In the genomic region with DNA sequence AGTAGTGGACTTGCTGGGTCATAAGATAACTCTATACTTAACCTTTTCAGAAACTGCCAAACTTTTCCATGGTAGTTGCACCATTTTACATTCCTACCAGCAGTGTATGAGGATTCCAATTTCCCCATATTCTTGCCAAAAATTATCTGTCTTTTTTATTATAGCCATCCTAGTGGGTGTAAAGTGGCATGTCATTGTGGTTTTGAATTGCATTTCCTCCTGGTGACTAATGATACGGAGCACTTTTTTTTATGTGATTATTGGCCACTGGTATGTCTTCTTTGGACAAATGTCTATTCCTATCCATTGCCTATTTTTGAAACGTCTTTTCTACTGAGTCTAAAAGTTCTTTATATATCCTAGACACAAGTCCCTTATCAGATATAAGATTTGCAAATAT, we compare ENCODE assay signal across 9 cellular contexts. TPM values are rescaled to one million over a fixed set of nuclear protein-coding genes. Genes with fewer than 3 reads are reported as not detected.
DNase-seq lines count a peak whose midpoint lies in the region; ATAC-seq and TF ChIP-seq lines count a peak whose summit lies in the region.
"Had no signal": no experiment of that assay in that cellular context is flagged by ENCODE, and none has a peak within 500 bp of the region (broad histone marks: within the 10 kb centered on the region; RNA-seq: fewer than 3 reads in every experiment).

No MANE protein-coding gene starts in this region.

- no peaks in the 10 kb centered on the region for H3K79me2 ChIP-seq in PC-3 (ENCODE audit: low read length)

- intact Hi-C loops in PC-3 (cut with micrococcal nuclease), result no loop called here

- peak; percentile 21; the same call in 1 of the 2 replicates for TF ChIP-seq CTCF in PC-3 (conservative IDR thresholded peaks at IDR 0.05; ENCODE audit: low read depth, low read length)

- H3K27ac ChIP-seq in PC-3 (ENCODE audit: low read length), result no peak overlapping the region

- peaks cover 12% of the 10 kb centered on the region; the same call in 1 of the 2 replicates for H3K27me3 ChIP-seq in PC-3 (ENCODE audit: low read length)

- CTCF ChIA-PET in PC-3 (lab: Charles Lee), result no interaction called here

- no peaks in the 10 kb centered on the region for H3K9me2 ChIP-seq in PC-3 (replicated peaks; ENCODE audit: low read length)

- no peaks in the 10 kb centered on the region for H3F3A ChIP-seq in PC-3 (ENCODE audit: low read length, unreplicated experiment)

- H3K4me1 ChIP-seq in PC-3 (ENCODE audit: insufficient read depth, low read length), result peaks cover 7% of the 10 kb centered on the region

- no peaks in the 10 kb centered on the region for H3K9me3 ChIP-seq in PC-3 (ENCODE audit: low read length)

- POLR2A ChIA-PET in PC-3 (lab: Charles Lee; ENCODE audit: unreplicated experiment), result interaction anchor here (0.6 kb wide), 1 partner anchor 592 kb away, joined by 5 read pairs; no protein-coding TSS in a partner anchor

- no peaks in the 10 kb centered on the region for H3K36me3 ChIP-seq in PC-3 (ENCODE audit: low read depth, low read length)

- no peak overlapping the region for H3K4me2 ChIP-seq in PC-3 (ENCODE audit: low read length)

- no TSS peak for BruUV-seq in PC-3 (replicated peaks; lab: Mats Ljungman, UMichigan)

- DNase-seq in GF-D8 (lab: John Stamatoyannopoulos, UW) (peak; percentile 82), PC-3 (peak; percentile 75), dedifferentiated amniotic fluid mesenchymal stem cell (ENCODE audit: extremely low spot score) (peak; percentile 67), skeletal muscle cell (ENCODE audit: low read depth) (peak; percentile 62), cerebellar cortex (ENCODE audit: low spot score) (no peak)
- no peak for DNase-seq in activated T-cell treated with anti-CD3 and anti-CD28 coated beads, Interleukin-2, amount 50 U/mL, for 1 hour
- DNase-seq: NCI-H2029 had no signal

- no peaks in the 10 kb centered on the region for H4K20me1 ChIP-seq in PC-3 (ENCODE audit: low read length)

- no peak overlapping the region for H2AFZ ChIP-seq in PC-3 (ENCODE audit: low read length)

- H3K4me3 ChIP-seq in PC-3 (ENCODE audit: low read length) (no peak overlapping the region), skeletal muscle cell (ENCODE audit: low read depth, low read length) (no peak overlapping the region)

- H3K9ac ChIP-seq in PC-3 (ENCODE audit: low read length), result no peak overlapping the region

- ATAC-seq in PC-3, result peak; percentile 71
- ATAC-seq in HG03520 (IDR thresholded peaks at IDR 0.05; ENCODE audit: unreplicated experiment), result no peak
- ATAC-seq in GM21367 (IDR thresholded peaks at IDR 0.05; ENCODE audit: unreplicated experiment), result no peak

RNA-seq across cellular contexts. Expression of a gene that starts 44.3 kb away (rescaled TPM):
- total RNA-seq in PC-3 (2014; rRNA removed), result not detected in 2 replicates

Comparison
In these comparisons a context has a peak if more than half of its experiments do, and no peak if none do; other contexts are left out.
1. DNase-seq: peak in GF-D8 (single experiment), PC-3 (single experiment), dedifferentiated amniotic fluid mesenchymal stem cell (single experiment) and skeletal muscle cell (single experiment); none in activated T-cell treated with anti-CD3 and anti-CD28 coated beads, Interleukin-2, amount 50 U/mL, for 1 hour (single experiment) and cerebellar cortex (single experiment).